ENCODE assay signal across 14 cellular contexts in the genomic region with DNA sequence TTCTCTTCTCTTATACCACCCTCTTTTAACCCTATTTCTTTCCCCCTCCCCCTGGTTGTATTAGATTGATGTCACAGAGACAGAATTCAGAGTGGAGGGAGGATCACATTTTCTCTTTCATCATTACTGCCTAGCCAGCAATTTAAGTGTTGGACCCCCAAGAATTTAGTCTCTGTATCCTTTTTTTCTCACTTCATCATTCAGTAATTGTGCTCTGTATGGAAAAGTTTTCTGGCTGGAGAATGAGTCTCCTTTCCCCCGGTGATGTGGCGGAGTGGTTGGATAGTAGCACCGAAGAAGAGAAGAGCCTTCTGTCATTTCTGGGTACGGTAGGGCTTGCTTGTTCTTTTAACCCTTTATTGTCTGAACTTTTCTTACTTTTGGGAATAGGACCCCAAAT.
DNase-seq lines count a peak whose midpoint lies in the region; ATAC-seq, FAIRE-seq and TF ChIP-seq lines count a peak whose summit lies in the region.
"Had no signal": no experiment of that assay in that cellular context is flagged by ENCODE, and none has a peak within 500 bp of the region (broad histone marks: within the 10 kb centered on the region; RNA-seq: fewer than 3 reads in every experiment).

No MANE protein-coding gene starts in this region.

- H3K9me3 ChIP-seq in Loucy (ENCODE audit: insufficient read depth, low read depth, low read length) (no peaks in the 10 kb centered on the region), H1 (ENCODE audit: insufficient read depth in 2 of 2, low read depth in 1 of 2, low read length in 1 of 2) (no peaks in the 10 kb centered on the region), left lung (no peaks in the 10 kb centered on the region), subcutaneous abdominal adipose tissue (ENCODE audit: control insufficient read depth in 5 of 5, low read length in 5 of 5) (no peaks in the 10 kb centered on the region)
- H3K9me3 ChIP-seq: testis had no signal

- H4K20me1 ChIP-seq in Loucy (ENCODE audit: insufficient read depth, low read length, poor library complexity, severe bottlenecking): no peaks in the 10 kb centered on the region
- H4K20me1 ChIP-seq in H1 (replicated peaks in 1 of 2; ENCODE audit: control insufficient read depth in 1 of 2, insufficient read depth in 2 of 2, low read length in 2 of 2): no peaks in the 10 kb centered on the region

- H3K23me2 ChIP-seq in H1 (ENCODE audit: low read depth, low read length): no peaks in the 10 kb centered on the region

- H3K18ac ChIP-seq in H1 (ENCODE audit: extremely low read depth, low read length): no peak overlapping the region

- H3K23ac ChIP-seq in H1 (ENCODE audit: insufficient read length): no peak overlapping the region

- H2AFZ ChIP-seq in Loucy (ENCODE audit: low read length): peak overlapping the region; percentile 62
- no peak overlapping the region for H2AFZ ChIP-seq in H1 (ENCODE audit: low read length)

- no peak for TF ChIP-seq EP300 in H1 (IDR thresholded peaks at IDR 0.05; ENCODE audit: borderline replicate concordance in 1 of 2, low read depth in 2 of 2, low read length in 2 of 2)

- H2BK120ac ChIP-seq in H1 (replicated peaks; ENCODE audit: low read depth, low read length): no peak overlapping the region

- FAIRE-seq in H1 (lab: Jason Lieb, UNC): peak; percentile 78
- FAIRE-seq: colon, GM12891 had no signal

- H3K4me3 ChIP-seq in Loucy (ENCODE audit: low read length, poor library complexity, severe bottlenecking) (peak overlapping the region; percentile 60), H1 (ENCODE audit: extremely low read depth in 1 of 4, insufficient read depth in 2 of 4, low read depth in 3 of 4, low read length in 4 of 4) (peak overlapping the region in 2 of 4 experiments; percentile 7 to 38; a peak in 3 of 8 replicates), left lung (peak overlapping the region in 1 of 2 donors; percentile 1), subcutaneous abdominal adipose tissue (ENCODE audit: low read depth in 1 of 5, low read length in 5 of 5) (peak overlapping the region in 4 of 5 donors; percentile 43 to 55 (median 52))
- H3K4me3 ChIP-seq: lung, testis had no signal

- peak; percentile 32 for ATAC-seq in left lung

- POLR2A ChIA-PET in H1 (lab: Charles Lee; ENCODE audit: partially characterized antibody): no interaction called here

- H4K5ac ChIP-seq in H1 (ENCODE audit: insufficient read length, low read depth, low read length): no peak overlapping the region

- H3K36me3 ChIP-seq in Loucy (ENCODE audit: insufficient read depth, low read length): no peaks in the 10 kb centered on the region
- no peaks in the 10 kb centered on the region for H3K36me3 ChIP-seq in H1 (ENCODE audit: control insufficient read depth in 2 of 4, insufficient read depth in 4 of 4, low read length in 3 of 4)
- H3K36me3 ChIP-seq in left lung: no peaks in the 10 kb centered on the region
- no peaks in the 10 kb centered on the region for H3K36me3 ChIP-seq in subcutaneous abdominal adipose tissue (ENCODE audit: control insufficient read depth in 5 of 5, insufficient read depth in 5 of 5, low read length in 5 of 5)

- H3K27me3 ChIP-seq in Loucy (ENCODE audit: insufficient read depth, low read length, poor library complexity, severe bottlenecking) (no peaks in the 10 kb centered on the region), H1 (replicated peaks in 1 of 4; ENCODE audit: control insufficient read depth in 3 of 4, extremely low read depth in 1 of 4, insufficient read depth in 3 of 4, low read length in 3 of 4) (no peaks in the 10 kb centered on the region), left lung (no peaks in the 10 kb centered on the region), subcutaneous abdominal adipose tissue (ENCODE audit: control insufficient read depth in 5 of 5, insufficient read depth in 4 of 5, low read length in 5 of 5) (no peaks in the 10 kb centered on the region)
- H3K27me3 ChIP-seq: testis had no signal

- no peak overlapping the region for H2AK5ac ChIP-seq in H1 (ENCODE audit: low read depth, low read length)

- no peak overlapping the region for H3K9ac ChIP-seq in Loucy (ENCODE audit: low read depth, low read length, poor library complexity, severe bottlenecking)
- H3K9ac ChIP-seq in H1 (replicated peaks in 1 of 4; ENCODE audit: extremely low read depth in 1 of 4, low read depth in 3 of 4, low read length in 3 of 4): no peak overlapping the region
- H3K9ac ChIP-seq in subcutaneous abdominal adipose tissue (ENCODE audit: low read length in 5 of 5): peak overlapping the region in 3 of 5 donors; percentile 10 to 44 (median 28)

- no peak for TF ChIP-seq RAD21 in H1 (IDR thresholded peaks at IDR 0.05 in 1 of 2, conservative IDR thresholded peaks at IDR 0.05 in 1 of 2; ENCODE audit: low read depth in 2 of 2, low read length in 2 of 2)

- H4K8ac ChIP-seq in H1 (ENCODE audit: extremely low read depth, insufficient read depth, low read length): no peak overlapping the region

- no peak overlapping the region for H2BK5ac ChIP-seq in H1 (ENCODE audit: low read depth, low read length)

- no peak overlapping the region for H4K91ac ChIP-seq in H1 (replicated peaks; ENCODE audit: insufficient read length, low read length)

- no peak overlapping the region for H3K27ac ChIP-seq in H1 (ENCODE audit: low read depth, low read length)
- no peak overlapping the region for H3K27ac ChIP-seq in left lung
- H3K27ac ChIP-seq in subcutaneous abdominal adipose tissue (ENCODE audit: low read depth, low read length): no peak overlapping the region
- H3K27ac ChIP-seq: testis had no signal

- H3F3A ChIP-seq in Loucy (ENCODE audit: low read depth): no peaks in the 10 kb centered on the region

- H3K9me2 ChIP-seq in Loucy (replicated peaks; ENCODE audit: low read depth, low read length): no peaks in the 10 kb centered on the region

- H3K14ac ChIP-seq in H1 (ENCODE audit: insufficient read length): no peak overlapping the region

- H3K4me1 ChIP-seq in Loucy (ENCODE audit: insufficient read depth, low read length, poor library complexity, severe bottlenecking): no peaks in the 10 kb centered on the region
- H3K4me1 ChIP-seq in H1 (replicated peaks in 1 of 4; ENCODE audit: control insufficient read depth in 3 of 4, insufficient read depth in 4 of 4, low read length in 3 of 4): peaks cover 0 to 7% (median 6%) of the 10 kb centered on the region in 4 experiments; a peak in 3 of 7 replicates
- H3K4me1 ChIP-seq in left lung: no peaks in the 10 kb centered on the region
- H3K4me1 ChIP-seq in subcutaneous abdominal adipose tissue (ENCODE audit: control insufficient read depth in 5 of 5, insufficient read depth in 5 of 5, low read length in 5 of 5): peaks cover 0 to 17% (median 15%) of the 10 kb centered on the region in 5 donors
- H3K4me1 ChIP-seq: testis had no signal

- no peak overlapping the region for H2BK12ac ChIP-seq in H1 (ENCODE audit: low read depth, low read length)

- H3K56ac ChIP-seq in H1 (replicated peaks; ENCODE audit: insufficient read length, low read depth, low read length): no peak overlapping the region

- H3K79me2 ChIP-seq in Loucy (ENCODE audit: insufficient read depth, low read length) (no peaks in the 10 kb centered on the region), H1 (ENCODE audit: control insufficient read depth in 1 of 2, insufficient read depth in 2 of 2, low read length in 2 of 2) (peaks cover 0 to 4% of the 10 kb centered on the region in 2 experiments; a peak in 1 of 4 replicates)

- no peak overlapping the region for H2BK20ac ChIP-seq in H1 (ENCODE audit: low read length)

- H3K4me2 ChIP-seq in Loucy (ENCODE audit: low read depth, low read length, poor library complexity, severe bottlenecking) (peak overlapping the region; percentile 66), H1 (ENCODE audit: insufficient read depth in 1 of 2, low read depth in 2 of 2, low read length in 2 of 2) (peak overlapping the region; percentile 52 to 65)

- H3K4ac ChIP-seq in H1 (replicated peaks; ENCODE audit: insufficient read length, low read depth, low read length): no peak overlapping the region

- H2BK15ac ChIP-seq in H1 (ENCODE audit: low read length): no peak overlapping the region

- intact Hi-C loops in left lung (cut with DNase I): no loop called here

- H3K79me1 ChIP-seq in H1 (ENCODE audit: low read depth, low read length): no peaks in the 10 kb centered on the region

- WGBS in H1 (ENCODE audit: extremely low coverage in 1 of 2, insufficient coverage in 1 of 2, insufficient read length in 1 of 2, insufficient replicate concordance in 2 of 2, low coverage in 1 of 2, low lambda C conversion rate in 2 of 2, missing lambda C conversion rate in 1 of 2), 2 experiments: 18% methylated on average over 4 of the region's 4 CpGs; no CpG with 5 or more reads in 1 of the 2 experiments

- CTCF ChIA-PET in H1 (lab: Charles Lee; ENCODE audit: partially characterized antibody): interaction anchor here (0.9 to 3.2 kb wide), 8 partner anchors 11 to 129 kb away, joined by 3 to 15 read pairs (median 4); no protein-coding TSS in a partner anchor

- TF ChIP-seq CTCF in Loucy (conservative IDR thresholded peaks at IDR 0.05; ENCODE audit: low read length) (no peak), H1 (IDR thresholded peaks at IDR 0.05; ENCODE audit: control extremely low read depth in 1 of 3, insufficient read depth in 1 of 3, low read depth in 1 of 3, low read length in 3 of 3) (no peak), left lung (IDR thresholded peaks at IDR 0.05) (no peak)

- DNase-seq in H1 (ENCODE audit: low read depth in 1 of 2, low spot score in 2 of 2): no peak
- DNase-seq in left lung: no peak
- DNase-seq in NCI-H774 (lab: John Stamatoyannopoulos, UW): no peak
- DNase-seq in NCI-H1105 (lab: John Stamatoyannopoulos, UW): no peak
- no peak for DNase-seq in NCI-H748 treated with DMSO at 0.1 percent for 48 hours (lab: John Stamatoyannopoulos, UW)
- DNase-seq: activated CD4-positive, alpha-beta T cell treated with anti-CD3 and anti-CD28 coated beads, Interleukin-2, amount 50 U/mL, for 48 hours; activated gamma-delta T cell; NCI-H526 treated with DMSO at 0.1 percent for 48 hours; testis had no signal

- TF ChIP-seq POLR2A in H1 (IDR thresholded peaks at IDR 0.05; ENCODE audit: control extremely low read depth in 1 of 2, low read depth in 2 of 2, low read length in 2 of 2): no peak

TF ChIP-seq in H1, 55 proteins besides CTCF, POLR2A, EP300 and RAD21 (continues in another document):
- TF ChIP-seq POU5F1 (IDR thresholded peaks at IDR 0.05; ENCODE audit: low read depth, low read length) (no peak), GTF2F1 (IDR thresholded peaks at IDR 0.05; ENCODE audit: borderline replicate concordance, low read depth, low read length) (no peak), SIX5 (IDR thresholded peaks at IDR 0.05; ENCODE audit: low read depth, low read length) (no peak), SUZ12 (IDR thresholded peaks at IDR 0.05; ENCODE audit: low read length) (no peak), JUND (IDR thresholded peaks at IDR 0.05; ENCODE audit: low read length) (no peak), TAF1 (IDR thresholded peaks at IDR 0.05; ENCODE audit: low read depth, low read length) (no peak), SAP30 (IDR thresholded peaks at IDR 0.05; ENCODE audit: insufficient read depth, insufficient replicate concordance, low read length) (no peak), BRCA1 (IDR thresholded peaks at IDR 0.05; ENCODE audit: low read depth, low read length) (no peak), SP2 (IDR thresholded peaks at IDR 0.05; ENCODE audit: low read length) (no peak), CHD1 (IDR thresholded peaks at IDR 0.05; ENCODE audit: low read depth, low read length) (no peak)

Comparison
In these comparisons a context has a peak if more than half of its experiments do, and no peak if none do; other contexts are left out.
1. H3K9ac ChIP-seq: peak in subcutaneous abdominal adipose tissue (3 of 5); none in Loucy (single experiment) and H1 (0 of 4).